Comparison of ENCODE assay signal across 8 cellular contexts in the genomic region with DNA sequence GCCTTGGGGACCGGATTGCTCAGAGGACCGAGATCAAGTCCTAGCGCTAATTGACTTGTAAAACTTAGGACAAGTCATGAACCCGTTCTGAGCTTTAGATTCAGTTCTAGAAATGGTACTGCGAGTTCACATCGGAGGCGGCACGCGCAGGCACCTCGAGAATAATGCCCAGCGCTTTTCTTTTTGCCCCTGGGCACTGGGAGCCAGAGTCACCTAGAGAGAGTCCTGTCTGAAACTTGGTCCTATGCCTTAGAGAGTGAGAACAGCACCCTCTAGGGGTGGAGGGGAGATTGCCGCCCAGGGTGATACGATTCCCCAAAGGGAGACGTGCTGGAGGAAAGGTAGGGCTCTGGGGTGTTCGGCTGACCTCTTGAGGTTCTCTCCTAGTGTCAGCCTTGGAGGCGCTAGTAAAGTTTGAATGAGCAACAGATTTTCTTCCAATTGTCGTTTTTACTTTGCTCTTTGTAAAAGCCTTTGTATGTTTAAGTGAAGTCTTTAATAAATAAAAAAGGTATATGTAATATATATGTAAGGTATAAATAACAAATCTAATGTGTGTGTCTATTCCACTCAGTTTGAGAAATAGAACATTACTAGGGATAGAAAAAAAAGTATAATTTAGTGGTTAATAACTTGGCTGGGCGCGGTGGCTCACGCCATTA. TPM values are rescaled to one million over a fixed set of nuclear protein-coding genes. Genes with fewer than 3 reads are reported as not detected.
A peak's percentile ranks its signal among the peaks of the same experiment; 100 is the strongest.
DNase-seq lines count a peak whose midpoint lies in the region; ATAC-seq and TF ChIP-seq lines count a peak whose summit lies in the region.

No MANE protein-coding gene starts in this region.

- H4K91ac ChIP-seq in trophoblast cell (ENCODE audit: low read depth, low read length) = peak overlapping the region; percentile 62

- no CpG with 5 or more reads among the region's 20 CpGs for WGBS in trophoblast cell (ENCODE audit: extremely low coverage, insufficient coverage, insufficient read length)
- 14 to 31% methylated on average over 9 to 20 of the region's 20 CpGs for WGBS in transverse colon (ENCODE audit: low coverage in 1 of 2), 2 donors

- TF ChIP-seq CTCF in GM06990 (IDR thresholded peaks at IDR 0.05; ENCODE audit: insufficient read depth, low read length, poor library complexity, severe bottlenecking) (peak; percentile 95), cardiac muscle cell (IDR thresholded peaks at IDR 0.05; ENCODE audit: low read depth, low read length) (peak; percentile 99), transverse colon (IDR thresholded peaks at IDR 0.05) (peak; percentile 87 to 95 (median 92))

- peak overlapping the region; percentile 99 for H3K27ac Mint-ChIP-seq in activated naive CD4-positive, alpha-beta T cell treated with anti-CD3 and anti-CD28 coated beads, Interleukin-2, amount 50 U/mL, for 72 hours

- intact Hi-C loops in transverse colon (cut with DNase I; ENCODE audit: low total_unique reads) = no loop called here

- TF ChIP-seq POLR2A in transverse colon (IDR thresholded peaks at IDR 0.05) = no peak

- peak overlapping the region; percentile 64 for H2AFZ ChIP-seq in trophoblast cell (ENCODE audit: insufficient read depth, low read length, poor library complexity)

- peak; percentile 60 for ATAC-seq in HG02588 (IDR thresholded peaks at IDR 0.05; ENCODE audit: unreplicated experiment)
- ATAC-seq in activated naive CD4-positive, alpha-beta T cell treated with anti-CD3 and anti-CD28 coated beads, Interleukin-2, amount 50 U/mL, for 72 hours = peak; percentile 67 to 73

- peaks cover 10% of the 10 kb centered on the region for H3K79me2 ChIP-seq in trophoblast cell (ENCODE audit: control insufficient read depth, insufficient read depth, low read length, poor library complexity)

- H2BK120ac ChIP-seq in trophoblast cell (ENCODE audit: insufficient read depth, low read length, poor library complexity) = no peak overlapping the region

- H3K4me2 ChIP-seq in trophoblast cell (ENCODE audit: low read length) = peak overlapping the region; percentile 92

- H3K79me1 ChIP-seq in trophoblast cell (ENCODE audit: low read length) = peaks cover 13% of the 10 kb centered on the region

- H4K8ac ChIP-seq in trophoblast cell (ENCODE audit: low read depth, low read length) = peak overlapping the region; percentile 87

- peaks cover 0 to 7% of the 10 kb centered on the region in 2 donors for H3K36me3 Mint-ChIP-seq in activated naive CD4-positive, alpha-beta T cell treated with anti-CD3 and anti-CD28 coated beads, Interleukin-2, amount 50 U/mL, for 72 hours

- H3K4ac ChIP-seq in trophoblast cell (ENCODE audit: low read depth, low read length) = no peak overlapping the region

- H3K14ac ChIP-seq in trophoblast cell (ENCODE audit: low read length) = no peak overlapping the region

- H3K23ac ChIP-seq in trophoblast cell (ENCODE audit: low read length) = no peak overlapping the region

- peak overlapping the region; percentile 99 for H3K4me3 ChIP-seq in GM06990 (replicated peaks; ENCODE audit: low read depth, low read length)
- peak overlapping the region; percentile 92 for H3K4me3 ChIP-seq in cardiac muscle cell
- H3K4me3 ChIP-seq in trophoblast cell (ENCODE audit: low read depth, low read length) = peak overlapping the region; percentile 86
- H3K4me3 ChIP-seq in transverse colon = peak overlapping the region; percentile 42 to 89 (median 66)

- in situ Hi-C loops in transverse colon (cut with MboI; ENCODE audit: low pct_ligation_motif_present in 1 of 4, low pct_unique_long_range_greater_than_20kb in 1 of 4, low sequenced_read_pairs in 3 of 4) = loop anchor here in 1 of 4 donors (25.0 kb wide), 1 partner anchor 363 kb away; the partner anchor contains the start of gene PARL

- H3K4me1 ChIP-seq in cardiac muscle cell (ENCODE audit: low read depth) (no peaks in the 10 kb centered on the region), trophoblast cell (ENCODE audit: control insufficient read depth in 1 of 2, insufficient read depth in 2 of 2, low read length in 2 of 2) (peaks cover 0 to 4% of the 10 kb centered on the region in 2 experiments), transverse colon (peaks cover 10 to 19% (median 15%) of the 10 kb centered on the region in 4 donors)

- H3K36me3 ChIP-seq in GM06990 (ENCODE audit: control insufficient read depth, insufficient read depth, low read length) (peaks cover 1% of the 10 kb centered on the region; the same call in 1 of the 2 replicates), cardiac muscle cell (no peaks in the 10 kb centered on the region), trophoblast cell (ENCODE audit: control insufficient read depth in 1 of 2, insufficient read depth in 2 of 2, low read length in 2 of 2) (peaks cover 2 to 4% of the 10 kb centered on the region in 2 experiments), transverse colon (peaks cover 0 to under 1% (median 0%) of the 10 kb centered on the region in 4 donors)

- H4K12ac ChIP-seq in trophoblast cell (ENCODE audit: low read depth, low read length) = no peak overlapping the region

- no peak overlapping the region for H2BK12ac ChIP-seq in trophoblast cell (ENCODE audit: low read length)

- H3K9me3 Mint-ChIP-seq in activated naive CD4-positive, alpha-beta T cell treated with anti-CD3 and anti-CD28 coated beads, Interleukin-2, amount 50 U/mL, for 72 hours = no peaks in the 10 kb centered on the region

- H2BK5ac ChIP-seq in trophoblast cell (ENCODE audit: low read depth, low read length, poor library complexity) = peak overlapping the region; percentile 11

- H3K9me3 ChIP-seq in cardiac muscle cell (ENCODE audit: low read depth) = no peaks in the 10 kb centered on the region
- H3K9me3 ChIP-seq in trophoblast cell (ENCODE audit: insufficient read depth, low read depth, low read length) = peaks cover 2% of the 10 kb centered on the region
- no peaks in the 10 kb centered on the region for H3K9me3 ChIP-seq in transverse colon

- H3K27ac ChIP-seq in cardiac muscle cell (peak overlapping the region; percentile 1), trophoblast cell (ENCODE audit: low read depth, low read length) (peak overlapping the region; percentile 57), transverse colon (peak overlapping the region; percentile 82 to 89 (median 88))

- H3K9ac ChIP-seq in trophoblast cell (ENCODE audit: low read length) = peak overlapping the region; percentile 90

- TF ChIP-seq EP300 in transverse colon (IDR thresholded peaks at IDR 0.05; ENCODE audit: low read depth) = no peak

- H2AK5ac ChIP-seq in trophoblast cell (ENCODE audit: low read length) = no peak overlapping the region

- H3K27me3 ChIP-seq in GM06990 (replicated peaks; ENCODE audit: control insufficient read depth, insufficient read depth, low read length) (no peaks in the 10 kb centered on the region), cardiac muscle cell (no peaks in the 10 kb centered on the region), trophoblast cell (ENCODE audit: insufficient read depth, low read length) (no peaks in the 10 kb centered on the region), transverse colon (no peaks in the 10 kb centered on the region)

- DNase-seq in GM06990 (ENCODE audit: extremely low read depth, insufficient read length) = peak; percentile 78
- peak; percentile 98 for DNase-seq in NAMALWA (ENCODE audit: low spot score)
- peak; percentile 96 for DNase-seq in SK-N-DZ (ENCODE audit: low spot score)
- DNase-seq in activated naive CD4-positive, alpha-beta T cell treated with anti-CD3 and anti-CD28 coated beads, Interleukin-2, amount 50 U/mL, for 72 hours (ENCODE audit: low spot score in 2 of 2) = peak; percentile 88 to 95
- DNase-seq in cardiac muscle cell (ENCODE audit: low read depth in 1 of 2, low spot score in 1 of 2) = peak; percentile 90 to 92
- peak; percentile 91 to 99 for DNase-seq in trophoblast cell
- DNase-seq in transverse colon = peak; percentile 95

- H3K18ac ChIP-seq in trophoblast cell (ENCODE audit: low read length) = no peak overlapping the region

RNA-seq across cellular contexts. Expression of gene EEF1AKMT4, which starts 0.8 kb away (rescaled TPM):
- 21.0 and 21.2 TPM in 2 replicates for polyA plus RNA-seq in SK-N-DZ (2014; cell fraction: cytosol; rRNA removed)
- 11.0 and 12.2 TPM in 2 replicates for polyA plus RNA-seq in SK-N-DZ (2014; cell fraction: nucleus; rRNA removed)
- 1 to 10 TPM; 8.3 to 9.9 TPM for total RNA-seq in activated naive CD4-positive, alpha-beta T cell treated with anti-CD3 and anti-CD28 coated beads, Interleukin-2, amount 50 U/mL, for 72 hours
- 4.3 and 12.8 TPM in 2 replicates for total RNA-seq in cardiac muscle cell
- polyA plus RNA-seq in cardiac muscle cell = 5.1 and 10.6 TPM in 2 replicates
- 6.1 and 6.2 TPM in 2 replicates for polyA plus RNA-seq in trophoblast cell (2013)
- total RNA-seq in transverse colon = 1 to 10 TPM in 3 of 4 donors, not detected in 1; 4.0 to 7.3 (median 5.9) TPM

RNA-seq across cellular contexts. Expression of gene ALG3, which starts 1.5 kb away (rescaled TPM):
- polyA plus RNA-seq in SK-N-DZ (2014; cell fraction: cytosol; rRNA removed) = 108 and 118 TPM in 2 replicates
- polyA plus RNA-seq in SK-N-DZ (2014; cell fraction: nucleus; rRNA removed) = 87.2 and 130 TPM in 2 replicates
- 10 to 100 TPM; 35.5 to 35.8 TPM for total RNA-seq in activated naive CD4-positive, alpha-beta T cell treated with anti-CD3 and anti-CD28 coated beads, Interleukin-2, amount 50 U/mL, for 72 hours
- total RNA-seq in cardiac muscle cell (40.2 and 48.8 TPM in 2 replicates), transverse colon (10 to 100 TPM; 37.3 to 67.3 (median 52.2) TPM)
- 52.4 and 69.1 TPM in 2 replicates for polyA plus RNA-seq in cardiac muscle cell
- 48.2 and 49.8 TPM in 2 replicates for polyA plus RNA-seq in trophoblast cell (2013)

RNA-seq across cellular contexts. Expression of gene CAMK2N2, which starts 11.1 kb away (rescaled TPM):
- 3.4 and 3.9 TPM in 2 replicates for polyA plus RNA-seq in SK-N-DZ (2014; cell fraction: cytosol; rRNA removed)
- 0.60 and 1.1 TPM in 2 replicates for polyA plus RNA-seq in SK-N-DZ (2014; cell fraction: nucleus; rRNA removed)
- under 1 TPM; 0.18 to 0.34 TPM for total RNA-seq in activated naive CD4-positive, alpha-beta T cell treated with anti-CD3 and anti-CD28 coated beads, Interleukin-2, amount 50 U/mL, for 72 hours
- total RNA-seq in cardiac muscle cell = not detected in 2 replicates
- 0.27 TPM in 1 of 2 replicates, not detected in the other for polyA plus RNA-seq in cardiac muscle cell
- polyA plus RNA-seq in trophoblast cell (2013) = 0.42 and 0.47 TPM in 2 replicates
- total RNA-seq in transverse colon = not detected

RNA-seq across cellular contexts. Expression of gene VWA5B2, which starts 20.9 kb away (rescaled TPM):
- 11.3 and 11.7 TPM in 2 replicates for polyA plus RNA-seq in SK-N-DZ (2014; cell fraction: cytosol; rRNA removed)
- polyA plus RNA-seq in SK-N-DZ (2014; cell fraction: nucleus; rRNA removed) = 60.4 and 113 TPM in 2 replicates
- total RNA-seq in activated naive CD4-positive, alpha-beta T cell treated with anti-CD3 and anti-CD28 coated beads, Interleukin-2, amount 50 U/mL, for 72 hours = not detected
- total RNA-seq in cardiac muscle cell (0.11 TPM in 1 of 2 replicates, not detected in the other), transverse colon (1 to 10 TPM in 2 of 4 donors, under 1 TPM in 1, not detected in 1; 0.95 to 5.0 (median 1.4) TPM)
- 0.40 TPM in 1 of 2 replicates, not detected in the other for polyA plus RNA-seq in cardiac muscle cell
- 0.01 TPM in 2 replicates for polyA plus RNA-seq in trophoblast cell (2013)

RNA-seq across cellular contexts. Expression of gene ECE2, which starts 25.5 kb away (rescaled TPM):
- 0.10 and 0.14 TPM in 2 replicates for polyA plus RNA-seq in SK-N-DZ (2014; cell fraction: cytosol; rRNA removed)
- polyA plus RNA-seq in SK-N-DZ (2014; cell fraction: nucleus; rRNA removed) = 2.0 and 3.1 TPM in 2 replicates
- total RNA-seq in activated naive CD4-positive, alpha-beta T cell treated with anti-CD3 and anti-CD28 coated beads, Interleukin-2, amount 50 U/mL, for 72 hours = under 1 TPM in 1 of 2 donors, not detected in 1; 0.18 TPM
- total RNA-seq in cardiac muscle cell = not detected in 2 replicates
- not detected in 2 replicates for polyA plus RNA-seq in cardiac muscle cell
- polyA plus RNA-seq in trophoblast cell (2013) = not detected in 2 replicates
- not detected for total RNA-seq in transverse colon

Comparison
In these comparisons a context has a peak if more than half of its experiments do, and no peak if none do; other contexts are left out.
1. Peak in every context shown above with its lines: DNase-seq, ATAC-seq, H3K4me3 ChIP-seq and H3K27ac ChIP-seq.
2. H3K27ac ChIP-seq: peak in every context shown above with its lines; median percentile 88 in transverse colon; 57 in trophoblast cell; 1 in cardiac muscle cell.